10 cellular contexts compared by ENCODE assay signal in the genomic region with DNA sequence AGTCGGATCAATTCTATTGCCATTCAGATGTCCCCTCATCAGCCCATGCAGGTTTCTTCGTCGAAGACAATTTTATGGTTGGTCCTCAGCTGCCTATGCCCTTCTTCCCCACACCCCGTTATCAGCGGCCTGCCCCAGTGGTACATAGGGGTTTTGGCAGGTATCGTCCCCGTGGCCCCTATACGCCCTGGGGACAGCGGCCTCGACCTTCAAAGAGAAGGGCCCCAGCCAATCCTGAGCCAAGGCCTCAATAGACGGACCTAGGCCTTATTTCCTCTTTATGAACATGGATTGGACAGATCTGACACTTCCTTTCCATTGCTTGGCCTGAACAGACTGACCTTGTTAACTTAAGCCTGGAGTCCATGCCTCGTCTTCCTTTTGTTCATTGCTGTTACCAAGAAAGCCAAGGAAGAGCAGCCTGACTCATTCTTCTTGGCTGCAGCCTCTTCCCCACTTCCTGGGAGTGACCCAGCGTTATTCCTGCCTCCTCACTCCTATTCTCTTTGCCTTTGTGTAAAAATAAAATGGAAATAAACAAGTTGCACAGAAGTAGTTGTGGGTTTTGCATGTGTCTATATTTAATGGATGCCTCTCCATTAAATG.
DNase-seq lines count a peak whose midpoint lies in the region; ATAC-seq and TF ChIP-seq lines count a peak whose summit lies in the region.
"Had no signal": no experiment of that assay in that cellular context is flagged by ENCODE, and none has a peak within 500 bp of the region (broad histone marks: within the 10 kb centered on the region; RNA-seq: fewer than 3 reads in every experiment).

No MANE protein-coding gene starts in this region.

- no peaks in the 10 kb centered on the region for H3K9me3 ChIP-seq in T-helper 17 cell (ENCODE audit: control insufficient read depth, low read length, poor library complexity, severe bottlenecking)
- H3K9me3 ChIP-seq: right lobe of liver had no signal

- peaks cover 80% of the 10 kb centered on the region for H3K36me3 Mint-ChIP-seq in activated naive CD4-positive, alpha-beta T cell treated with anti-CD3 and anti-CD28 coated beads for 36 hours (ENCODE audit: low read depth)
- peaks cover 14% of the 10 kb centered on the region for H3K36me3 Mint-ChIP-seq in T-helper 17 cell (ENCODE audit: low read depth)
- H3K36me3 Mint-ChIP-seq in stimulated activated effector memory CD8-positive, alpha-beta T cell treated with anti-CD3 and anti-CD28 coated beads, Interleukin-12 subunit alpha, Interleukin-12 subunit beta, amount 100 ng/mL, for 72 hours, result peaks cover 86% of the 10 kb centered on the region

- H3K4me1 Mint-ChIP-seq in activated naive CD4-positive, alpha-beta T cell treated with anti-CD3 and anti-CD28 coated beads for 36 hours (ENCODE audit: low read depth), result peaks cover 68% of the 10 kb centered on the region
- peaks cover 29% of the 10 kb centered on the region for H3K4me1 Mint-ChIP-seq in T-helper 17 cell
- H3K4me1 Mint-ChIP-seq in stimulated activated effector memory CD8-positive, alpha-beta T cell treated with anti-CD3 and anti-CD28 coated beads, Interleukin-12 subunit alpha, Interleukin-12 subunit beta, amount 100 ng/mL, for 72 hours, result peaks cover 44% of the 10 kb centered on the region

- no peak for DNase-seq in activated naive CD4-positive, alpha-beta T cell treated with anti-CD3 and anti-CD28 coated beads for 36 hours
- no peak for DNase-seq in activated naive CD4-positive, alpha-beta T cell treated with anti-CD3 and anti-CD28 coated beads, Interleukin-2, amount 50 U/mL, for 16 hours
- no peak for DNase-seq in T-helper 17 cell
- DNase-seq in fibroblast of mammary gland (ENCODE audit: low read depth), result peak; percentile 90
- no peak for DNase-seq in stimulated activated effector memory CD8-positive, alpha-beta T cell treated with anti-CD3 and anti-CD28 coated beads, Interleukin-12 subunit alpha, Interleukin-12 subunit beta, amount 100 ng/mL, for 72 hours (ENCODE audit: low spot score in 2 of 2)
- no peak for DNase-seq in NCI-H187 treated with DMSO at 0.1 percent for 48 hours (lab: John Stamatoyannopoulos, UW)
- no peak for DNase-seq in NCI-H446 (lab: John Stamatoyannopoulos, UW)
- DNase-seq: NCI-H1105 treated with DMSO at 0.1 percent for 48 hours, right lobe of liver had no signal

- no peaks in the 10 kb centered on the region for H3K27me3 Mint-ChIP-seq in activated naive CD4-positive, alpha-beta T cell treated with anti-CD3 and anti-CD28 coated beads for 36 hours (ENCODE audit: low read depth)
- no peaks in the 10 kb centered on the region for H3K27me3 Mint-ChIP-seq in T-helper 17 cell

- no peak for TF ChIP-seq CTCF in fibroblast of mammary gland (conservative IDR thresholded peaks at IDR 0.05; ENCODE audit: control insufficient read depth, insufficient read depth, low read depth, low read length)

- no peak overlapping the region for H3K4me3 Mint-ChIP-seq in activated naive CD4-positive, alpha-beta T cell treated with anti-CD3 and anti-CD28 coated beads for 36 hours
- no peak overlapping the region for H3K4me3 Mint-ChIP-seq in T-helper 17 cell
- H3K4me3 Mint-ChIP-seq in stimulated activated effector memory CD8-positive, alpha-beta T cell treated with anti-CD3 and anti-CD28 coated beads, Interleukin-12 subunit alpha, Interleukin-12 subunit beta, amount 100 ng/mL, for 72 hours, result no peak overlapping the region

- no peak for ATAC-seq in T-helper 17 cell
- ATAC-seq in stimulated activated effector memory CD8-positive, alpha-beta T cell treated with anti-CD3 and anti-CD28 coated beads, Interleukin-12 subunit alpha, Interleukin-12 subunit beta, amount 100 ng/mL, for 72 hours, result no peak
- ATAC-seq in HG03175 (IDR thresholded peaks at IDR 0.05; ENCODE audit: unreplicated experiment), result no peak

- intact Hi-C loops in activated naive CD4-positive, alpha-beta T cell treated with anti-CD3 and anti-CD28 coated beads for 36 hours (cut with micrococcal nuclease), result loop anchor here (5.0 kb wide), 1 partner anchor 36 kb away; no protein-coding TSS in a partner anchor

- peak overlapping the region; percentile 77 for H3K27ac Mint-ChIP-seq in activated naive CD4-positive, alpha-beta T cell treated with anti-CD3 and anti-CD28 coated beads for 36 hours
- H3K27ac Mint-ChIP-seq in T-helper 17 cell, result peak overlapping the region; percentile 29
- H3K27ac Mint-ChIP-seq in stimulated activated effector memory CD8-positive, alpha-beta T cell treated with anti-CD3 and anti-CD28 coated beads, Interleukin-12 subunit alpha, Interleukin-12 subunit beta, amount 100 ng/mL, for 72 hours, result peak overlapping the region; percentile 85

- H3K9me3 Mint-ChIP-seq in activated naive CD4-positive, alpha-beta T cell treated with anti-CD3 and anti-CD28 coated beads for 36 hours, result peaks cover 19% of the 10 kb centered on the region
- peaks cover 3% of the 10 kb centered on the region for H3K9me3 Mint-ChIP-seq in stimulated activated effector memory CD8-positive, alpha-beta T cell treated with anti-CD3 and anti-CD28 coated beads, Interleukin-12 subunit alpha, Interleukin-12 subunit beta, amount 100 ng/mL, for 72 hours

- H3K4me3 ChIP-seq in fibroblast of mammary gland (ENCODE audit: control insufficient read depth, low read depth, low read length), result no peak overlapping the region
- H3K4me3 ChIP-seq: right lobe of liver had no signal

- CTCF ChIA-PET in activated naive CD4-positive, alpha-beta T cell treated with anti-CD3 and anti-CD28 coated beads for 36 hours (lab: Charles Lee), result no interaction called here

Comparison
In these comparisons a context has a peak if more than half of its experiments do, and no peak if none do; other contexts are left out.
1. H3K27ac Mint-ChIP-seq: peak in every context shown above with its lines; median percentile 85 in stimulated activated effector memory CD8-positive, alpha-beta T cell treated with anti-CD3 and anti-CD28 coated beads, Interleukin-12 subunit alpha, Interleukin-12 subunit beta, amount 100 ng/mL, for 72 hours; 77 in activated naive CD4-positive, alpha-beta T cell treated with anti-CD3 and anti-CD28 coated beads for 36 hours; 29 in T-helper 17 cell.